ENCODE assay signal across 23 cellular contexts in the genomic region with DNA sequence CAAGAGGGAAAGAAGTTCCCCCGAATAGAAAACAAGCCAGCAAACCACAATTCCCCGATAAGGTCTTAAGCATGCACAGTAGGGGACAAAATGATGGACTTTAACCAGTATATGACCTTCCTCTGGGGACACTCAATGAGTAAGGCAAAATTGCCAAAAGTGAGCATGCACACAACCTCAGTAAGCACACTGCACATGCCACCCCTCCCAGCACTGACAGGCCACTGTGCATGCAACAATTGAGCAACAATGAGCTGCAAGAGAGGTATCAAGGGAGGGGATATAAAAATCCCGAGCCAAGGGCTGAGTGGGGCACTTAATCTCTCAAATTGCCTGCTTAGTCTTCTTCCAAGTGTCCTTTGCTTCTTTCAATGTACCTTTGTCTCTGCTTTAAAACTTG.
"Had no signal": no experiment of that assay in that cellular context is flagged by ENCODE, and none has a peak within 500 bp of the region (broad histone marks: within the 10 kb centered on the region; RNA-seq: fewer than 3 reads in every experiment).

No MANE protein-coding gene starts in this region.

- DNase-seq: colonic mucosa; cortex of kidney; effector CD8-positive, alpha-beta T cell; effector memory CD8-positive, alpha-beta T cell; endodermal cell; erythroblast; esophagus squamous epithelium; foreskin fibroblast; foreskin melanocyte; gastrocnemius medialis; glutamatergic neuron; head of caudate nucleus; heart right ventricle; hippocampal formation; left cardiac atrium; left lung; left ventricle myocardium superior; lower lobe of right lung; mesenchymal stem cell; mucosa of descending colon had no signal

- H3K27me3 Mint-ChIP-seq: dendritic cell treated with granulocyte-macrophage colony-stimulating factor and Interleukin-4, amounts not matched to agents 40 ng/mL and 50 ng/mL, for 4 days; effector memory CD8-positive, alpha-beta T cell had no signal

- H3K4me3 Mint-ChIP-seq: dendritic cell treated with granulocyte-macrophage colony-stimulating factor and Interleukin-4, amounts not matched to agents 40 ng/mL and 50 ng/mL, for 4 days; effector memory CD8-positive, alpha-beta T cell; endodermal cell; mesothelial cell of epicardium had no signal

- H3K36me3 Mint-ChIP-seq: mesothelial cell of epicardium had no signal

- H3K4me1 Mint-ChIP-seq: endodermal cell had no signal

- ATAC-seq: effector memory CD8-positive, alpha-beta T cell; esophagus mucosa; gastrocnemius medialis; heart right ventricle; left cardiac atrium; left lung; left ventricle myocardium superior; lower lobe of right lung; mucosa of descending colon had no signal

- H3K27ac Mint-ChIP-seq: dendritic cell treated with granulocyte-macrophage colony-stimulating factor and Interleukin-4, amounts not matched to agents 40 ng/mL and 50 ng/mL, for 4 days; effector memory CD8-positive, alpha-beta T cell; endodermal cell; mesothelial cell of epicardium had no signal

- H3K9me3 Mint-ChIP-seq: effector memory CD8-positive, alpha-beta T cell; endodermal cell; mesothelial cell of epicardium had no signal
